In genomic region chr7:17298102-17298839, GRCh38 we compare ENCODE assay signal across 8 cellular contexts. TPM values are rescaled to one million over a fixed set of nuclear protein-coding genes. Genes with fewer than 3 reads are reported as not detected.
DNase-seq lines count a peak whose midpoint lies in the region; ATAC-seq, FAIRE-seq and TF ChIP-seq lines count a peak whose summit lies in the region.

Gene AHR (plus strand): TSS chr7:17298652. CDS start chr7:17299265, 613 bp downstream.

- CTCF ChIA-PET in Caco-2 (lab: Charles Lee) = interaction anchor here (0.6 to 0.9 kb wide), 5 partner anchors 13 to 690 kb away, joined by 3 to 4 read pairs (median 3); no protein-coding TSS in a partner anchor
- CTCF ChIA-PET in naive thymus-derived CD4-positive, alpha-beta T cell (lab: Charles Lee) = interaction anchor here (0.6 to 1.2 kb wide), 4 partner anchors 16 to 220 kb away, joined by 3 to 4 read pairs (median 4); no protein-coding TSS in a partner anchor

- H3K4me3 Mint-ChIP-seq in Caco-2 (ENCODE audit: unreplicated experiment) = peak within 1 kb of the TSS; percentile 87
- peak within 1 kb of the TSS; percentile 92 for H3K4me3 Mint-ChIP-seq in activated T-helper 1 cell treated with anti-CD3 and anti-CD28 coated beads, Interleukin-12 subunit alpha, Interleukin-12 subunit beta, Interleukin-2, Interleukin-4 antibody, amounts not matched to agents 30 ng/mL and 10 ng/mL and 1 ng/mL, durations not matched to agents 14 hours and 24 hours and 36 hours
- H3K4me3 Mint-ChIP-seq in naive thymus-derived CD4-positive, alpha-beta T cell = peak within 1 kb of the TSS; percentile 86 to 98 (median 90)
- peak within 1 kb of the TSS; percentile 87 to 91 for H3K4me3 Mint-ChIP-seq in stimulated activated naive B cell treated with anti-CD40 and anti-IgM and Interleukin-4, amounts not matched to agents 10 μg/mL and 1 μg/mL and 100 μg/mL, for 72 hours

- H3K4me3 ChIP-seq in Caco-2 (ENCODE audit: low read depth, low read length) (peak within 1 kb of the TSS; percentile 97), Peyer's patch (peak within 1 kb of the TSS; percentile 73 to 93 (median 88))
- H3K4me3 ChIP-seq in naive thymus-derived CD4-positive, alpha-beta T cell (ENCODE audit: low read length) = peak within 1 kb of the TSS; percentile 70

- peak within 1 kb of the TSS; percentile 91 to 99 (median 97) for H3K27ac ChIP-seq in Peyer's patch
- peak within 1 kb of the TSS; percentile 89 for H3K27ac ChIP-seq in naive thymus-derived CD4-positive, alpha-beta T cell (ENCODE audit: low read depth, low read length)

- ATAC-seq in GM21360 (IDR thresholded peaks at IDR 0.05; ENCODE audit: unreplicated experiment) = peak; percentile 58
- ATAC-seq in naive thymus-derived CD4-positive, alpha-beta T cell = peak; percentile 91
- peak; percentile 87 to 89 for ATAC-seq in stimulated activated naive B cell treated with anti-CD40 and anti-IgM and Interleukin-4, amounts not matched to agents 10 μg/mL and 1 μg/mL and 100 μg/mL, for 72 hours (replicated peaks)

- H3K4me1 ChIP-seq in Caco-2 (peaks cover 13% of the 10 kb centered on the region; the same call in 1 of the 2 replicates), Peyer's patch (peaks cover 0 to 8% (median 0%) of the 10 kb centered on the region in 4 donors)
- H3K4me1 ChIP-seq in naive thymus-derived CD4-positive, alpha-beta T cell (ENCODE audit: control insufficient read depth in 2 of 2, insufficient read depth in 2 of 2, low read length in 2 of 2) = peaks cover 9 to 19% of the 10 kb centered on the region in 2 donors

- H3K27me3 ChIP-seq in Caco-2 (replicated peaks; ENCODE audit: control insufficient read depth, insufficient read depth, low read length) (no peaks in the 10 kb centered on the region), Peyer's patch (no peaks in the 10 kb centered on the region)
- H3K27me3 ChIP-seq in naive thymus-derived CD4-positive, alpha-beta T cell (ENCODE audit: control insufficient read depth in 2 of 2, insufficient read depth in 2 of 2, low read length in 2 of 2) = no peaks in the 10 kb centered on the region

- TF ChIP-seq CTCF in Caco-2 (IDR thresholded peaks at IDR 0.05; ENCODE audit: insufficient read depth in 1 of 2, low read depth in 1 of 2, low read length in 1 of 2, severe bottlenecking in 1 of 2, unreplicated experiment in 1 of 2) (no peak), Peyer's patch (IDR thresholded peaks at IDR 0.05) (no peak)

- no TSS peak for BruUV-seq in Caco-2 (replicated peaks; lab: Mats Ljungman, UMichigan)

- intact Hi-C loops in Caco-2 (cut with micrococcal nuclease; ENCODE audit: unreplicated experiment) = loop anchor here (1.0 to 5.0 kb wide), 4 partner anchors 59 to 496 kb away; partner anchors contain the start of gene AGR2
- intact Hi-C loops in activated T-helper 1 cell treated with anti-CD3 and anti-CD28 coated beads, Interleukin-12 subunit alpha, Interleukin-12 subunit beta, Interleukin-2, Interleukin-4 antibody, amounts not matched to agents 30 ng/mL and 10 ng/mL and 1 ng/mL, durations not matched to agents 14 hours and 24 hours and 36 hours (cut with micrococcal nuclease) = loop anchor here (1.0 to 10.0 kb wide), 7 partner anchors 37 to 879 kb away; partner anchors contain the start of genes ANKMY2 and BZW2
- intact Hi-C loops in naive thymus-derived CD4-positive, alpha-beta T cell (cut with micrococcal nuclease) = loop anchor here (1.0 to 5.0 kb wide), 8 partner anchors 36 to 877 kb away; partner anchors contain the start of genes BZW2 (in 2 of the 2) and CRPPA (in 1 of the 2)

- FAIRE-seq in HTR-8/SVneo (lab: Jason Lieb, UNC) = peak; percentile 80

- peaks cover 7% of the 10 kb centered on the region for H3K4me1 Mint-ChIP-seq in Caco-2 (ENCODE audit: low read depth, unreplicated experiment)
- H3K4me1 Mint-ChIP-seq in activated T-helper 1 cell treated with anti-CD3 and anti-CD28 coated beads, Interleukin-12 subunit alpha, Interleukin-12 subunit beta, Interleukin-2, Interleukin-4 antibody, amounts not matched to agents 30 ng/mL and 10 ng/mL and 1 ng/mL, durations not matched to agents 14 hours and 24 hours and 36 hours (ENCODE audit: low read depth) = peaks cover 15% of the 10 kb centered on the region
- H3K4me1 Mint-ChIP-seq in naive thymus-derived CD4-positive, alpha-beta T cell = peaks cover 18 to 40% (median 26%) of the 10 kb centered on the region in 7 donors
- peaks cover 22 to 24% of the 10 kb centered on the region in 2 donors for H3K4me1 Mint-ChIP-seq in stimulated activated naive B cell treated with anti-CD40 and anti-IgM and Interleukin-4, amounts not matched to agents 10 μg/mL and 1 μg/mL and 100 μg/mL, for 72 hours

- no peaks in the 10 kb centered on the region for H3K9me3 ChIP-seq in Caco-2
- H3K9me3 ChIP-seq in Peyer's patch = no peaks in the 10 kb centered on the region
- no peaks in the 10 kb centered on the region for H3K9me3 ChIP-seq in naive thymus-derived CD4-positive, alpha-beta T cell (ENCODE audit: control insufficient read depth in 2 of 3, low read length in 3 of 3)

- H3K9me3 Mint-ChIP-seq in Caco-2 (ENCODE audit: unreplicated experiment) = peaks cover 15% of the 10 kb centered on the region
- peaks cover 13% of the 10 kb centered on the region for H3K9me3 Mint-ChIP-seq in activated T-helper 1 cell treated with anti-CD3 and anti-CD28 coated beads, Interleukin-12 subunit alpha, Interleukin-12 subunit beta, Interleukin-2, Interleukin-4 antibody, amounts not matched to agents 30 ng/mL and 10 ng/mL and 1 ng/mL, durations not matched to agents 14 hours and 24 hours and 36 hours
- H3K9me3 Mint-ChIP-seq in naive thymus-derived CD4-positive, alpha-beta T cell = peaks cover 0 to 11% (median 0%) of the 10 kb centered on the region in 11 donors
- peaks cover 7 to 9% of the 10 kb centered on the region in 2 donors for H3K9me3 Mint-ChIP-seq in stimulated activated naive B cell treated with anti-CD40 and anti-IgM and Interleukin-4, amounts not matched to agents 10 μg/mL and 1 μg/mL and 100 μg/mL, for 72 hours

- H3K27ac Mint-ChIP-seq in Caco-2 (ENCODE audit: unreplicated experiment) = peak within 1 kb of the TSS; percentile 91
- peak within 1 kb of the TSS; percentile 94 for H3K27ac Mint-ChIP-seq in activated T-helper 1 cell treated with anti-CD3 and anti-CD28 coated beads, Interleukin-12 subunit alpha, Interleukin-12 subunit beta, Interleukin-2, Interleukin-4 antibody, amounts not matched to agents 30 ng/mL and 10 ng/mL and 1 ng/mL, durations not matched to agents 14 hours and 24 hours and 36 hours
- peak within 1 kb of the TSS; percentile 87 to 97 (median 91) for H3K27ac Mint-ChIP-seq in naive thymus-derived CD4-positive, alpha-beta T cell
- peak within 1 kb of the TSS; percentile 92 for H3K27ac Mint-ChIP-seq in stimulated activated naive B cell treated with anti-CD40 and anti-IgM and Interleukin-4, amounts not matched to agents 10 μg/mL and 1 μg/mL and 100 μg/mL, for 72 hours

- POLR2A ChIA-PET in Caco-2 (lab: Charles Lee) = interaction anchor here (0.6 to 1.4 kb wide), 9 partner anchors 121 to 497 kb away, joined by 3 to 22 read pairs (median 4); no protein-coding TSS in a partner anchor
- POLR2A ChIA-PET in naive thymus-derived CD4-positive, alpha-beta T cell (lab: Charles Lee) = interaction anchor here (0.6 to 2.3 kb wide), 8 partner anchors 21 to 878 kb away, joined by 3 to 11 read pairs (median 3); no protein-coding TSS in a partner anchor

- no peaks in the 10 kb centered on the region for H3K27me3 Mint-ChIP-seq in Caco-2 (ENCODE audit: insufficient read depth, unreplicated experiment)
- H3K27me3 Mint-ChIP-seq in activated T-helper 1 cell treated with anti-CD3 and anti-CD28 coated beads, Interleukin-12 subunit alpha, Interleukin-12 subunit beta, Interleukin-2, Interleukin-4 antibody, amounts not matched to agents 30 ng/mL and 10 ng/mL and 1 ng/mL, durations not matched to agents 14 hours and 24 hours and 36 hours (ENCODE audit: insufficient read depth) = no peaks in the 10 kb centered on the region
- H3K27me3 Mint-ChIP-seq in naive thymus-derived CD4-positive, alpha-beta T cell = no peaks in the 10 kb centered on the region
- no peaks in the 10 kb centered on the region for H3K27me3 Mint-ChIP-seq in stimulated activated naive B cell treated with anti-CD40 and anti-IgM and Interleukin-4, amounts not matched to agents 10 μg/mL and 1 μg/mL and 100 μg/mL, for 72 hours

- peak; percentile 94 for TF ChIP-seq POLR2A in Peyer's patch (IDR thresholded peaks at IDR 0.05)

- DNase-seq in Caco-2 = peak; percentile 93 to 96
- DNase-seq in HTR-8/SVneo (ENCODE audit: insufficient read length, low spot score) = peak; percentile 81
- peak; percentile 91 to 98 (median 94) for DNase-seq in Peyer's patch
- peak; percentile 62 for DNase-seq in activated T-helper 1 cell treated with anti-CD3 and anti-CD28 coated beads, Interleukin-12 subunit alpha, Interleukin-12 subunit beta, Interleukin-2, Interleukin-4 antibody, amounts not matched to agents 30 ng/mL and 10 ng/mL and 1 ng/mL, durations not matched to agents 14 hours and 24 hours and 36 hours (ENCODE audit: low spot score)
- DNase-seq in fibroblast of gingiva (ENCODE audit: low read depth) = peak; percentile 97
- peak; percentile 66 to 91 (median 81) for DNase-seq in naive thymus-derived CD4-positive, alpha-beta T cell
- DNase-seq in stimulated activated naive B cell treated with anti-CD40 and anti-IgM and Interleukin-4, amounts not matched to agents 10 μg/mL and 1 μg/mL and 100 μg/mL, for 72 hours = peak; percentile 82

- H3K36me3 ChIP-seq in Caco-2 (ENCODE audit: control insufficient read depth, insufficient read depth, low read length) (no peaks in the 10 kb centered on the region), Peyer's patch (no peaks in the 10 kb centered on the region)
- H3K36me3 ChIP-seq in naive thymus-derived CD4-positive, alpha-beta T cell (ENCODE audit: control insufficient read depth in 2 of 3, insufficient read depth in 3 of 3, low read length in 3 of 3) = peaks cover 0 to 9% (median 0%) of the 10 kb centered on the region in 3 experiments

- peaks cover 12% of the 10 kb centered on the region for H3K36me3 Mint-ChIP-seq in Caco-2 (ENCODE audit: insufficient read depth, unreplicated experiment)
- H3K36me3 Mint-ChIP-seq in activated T-helper 1 cell treated with anti-CD3 and anti-CD28 coated beads, Interleukin-12 subunit alpha, Interleukin-12 subunit beta, Interleukin-2, Interleukin-4 antibody, amounts not matched to agents 30 ng/mL and 10 ng/mL and 1 ng/mL, durations not matched to agents 14 hours and 24 hours and 36 hours (ENCODE audit: low read depth) = peaks cover 11% of the 10 kb centered on the region
- peaks cover 0 to 13% (median 0%) of the 10 kb centered on the region in 5 donors for H3K36me3 Mint-ChIP-seq in naive thymus-derived CD4-positive, alpha-beta T cell
- H3K36me3 Mint-ChIP-seq in stimulated activated naive B cell treated with anti-CD40 and anti-IgM and Interleukin-4, amounts not matched to agents 10 μg/mL and 1 μg/mL and 100 μg/mL, for 72 hours = peaks cover 3 to 7% of the 10 kb centered on the region in 2 donors

RNA-seq across cellular contexts. Expression of gene AHR, which starts in this region (rescaled TPM):
- total RNA-seq in Caco-2 (2022) = 39.0 and 39.4 TPM in 2 replicates
- 100 to 1,000 TPM in 1 of 4 donors, 10 to 100 TPM in 3; 24.3 to 110 (median 39.4) TPM for total RNA-seq in Peyer's patch
- total RNA-seq in activated T-helper 1 cell treated with anti-CD3 and anti-CD28 coated beads, Interleukin-12 subunit alpha, Interleukin-12 subunit beta, Interleukin-2, Interleukin-4 antibody, amounts not matched to agents 30 ng/mL and 10 ng/mL and 1 ng/mL, durations not matched to agents 14 hours and 24 hours and 36 hours = 25.3 and 29.1 TPM in 2 replicates
- 100 to 1,000 TPM in 1 of 5 experiments, 10 to 100 TPM in 4; 15.7 to 109 (median 28.2) TPM for total RNA-seq in naive thymus-derived CD4-positive, alpha-beta T cell
- 1 to 10 TPM; 6.7 to 7.4 TPM for polyA plus RNA-seq in naive thymus-derived CD4-positive, alpha-beta T cell

Comparison
In these comparisons a context has a peak if more than half of its experiments do, and no peak if none do; other contexts are left out.
1. Peak in every context shown above with its lines: DNase-seq, ATAC-seq, H3K4me3 ChIP-seq and H3K27ac ChIP-seq.